ENCODE assay signal across 25 cellular contexts in the genomic region with DNA sequence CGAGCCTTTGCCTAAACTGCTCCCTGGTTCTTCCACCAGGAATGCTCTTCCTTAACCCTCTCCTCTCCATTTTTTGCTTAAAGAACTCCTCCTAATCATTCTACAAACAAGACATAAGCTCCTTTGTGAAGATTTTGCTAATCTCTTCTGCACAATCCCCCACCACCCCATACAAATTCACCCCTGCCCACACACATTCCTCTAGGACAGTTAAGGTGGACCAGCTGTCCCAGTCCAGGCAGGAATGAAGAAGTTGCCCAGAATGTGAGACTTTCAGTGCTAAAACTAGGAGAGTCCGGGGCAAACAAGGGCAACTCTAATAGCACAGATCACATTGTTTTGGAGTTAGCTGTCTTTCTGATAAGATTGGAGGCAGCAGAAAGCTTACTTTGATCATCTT.
"Had no signal": no experiment of that assay in that cellular context is flagged by ENCODE, and none has a peak within 500 bp of the region (broad histone marks: within the 10 kb centered on the region; RNA-seq: fewer than 3 reads in every experiment).

No MANE protein-coding gene starts in this region.

- H3K9me3 ChIP-seq: esophagus muscularis mucosa, heart right ventricle, left lung, lower lobe of right lung, ovary, psoas muscle, sigmoid colon, stomach, thyroid gland had no signal

- FAIRE-seq: astrocyte had no signal

- DNase-seq: activated CD4-positive, alpha-beta T cell treated with anti-CD3 and anti-CD28 coated beads for 36 hours; activated CD4-positive, alpha-beta T cell treated with anti-CD3 and anti-CD28 coated beads, Interleukin-2, amount 50 U/mL, for 4 hours; activated CD4-positive, CD25-positive, alpha-beta regulatory T cell; activated gamma-delta T cell; activated naive CD4-positive, alpha-beta T cell treated with anti-CD3 and anti-CD28 coated beads, Interleukin-2, amount 10 ng/mL, durations not matched to agents 7 days and 5 days; activated naive CD8-positive, alpha-beta T cell treated with anti-CD3 and anti-CD28 coated beads, Interleukin-2, amount 10 ng/mL, durations not matched to agents 7 days and 5 days; brain microvascular endothelial cell; foreskin keratinocyte; heart right ventricle; kidney glomerular epithelial cell; left lung; lower lobe of right lung; mesenchymal stem cell; ovary; psoas muscle; sigmoid colon; stimulated activated CD4-positive, alpha-beta T cell treated with anti-CD3 and anti-CD28 coated beads, Interleukin-15, amount 100 ng/mL, for 24 hours; stimulated activated CD4-positive, alpha-beta T cell treated with anti-CD3 and anti-CD28 coated beads, Interleukin-2, amount 100 ng/mL, for 24 hours; stimulated activated naive B cell treated with anti-CD40 and anti-IgM and Interleukin-4, amounts not matched to agents 10 μg/mL and 1 μg/mL and 100 μg/mL, for 72 hours; stomach; T-helper 2 cell; thyroid gland had no signal

- H3K27me3 ChIP-seq: esophagus muscularis mucosa, heart right ventricle, left lung, ovary, sigmoid colon, stomach, thyroid gland had no signal

- H3K4me1 ChIP-seq: foreskin keratinocyte had no signal

- H3K27ac Mint-ChIP-seq: activated CD4-positive, alpha-beta T cell treated with anti-CD3 and anti-CD28 coated beads for 36 hours; activated naive CD4-positive, alpha-beta T cell treated with anti-CD3 and anti-CD28 coated beads, Interleukin-2, amount 10 ng/mL, durations not matched to agents 7 days and 5 days; activated naive CD8-positive, alpha-beta T cell treated with anti-CD3 and anti-CD28 coated beads, Interleukin-2, amount 10 ng/mL, durations not matched to agents 7 days and 5 days; natural killer cell treated with Interleukin-12 subunit alpha and Interleukin-12 subunit beta and Interleukin-15 and Interleukin-18, amount 100 ng/mL, for 72 hours; stimulated activated naive B cell treated with anti-CD40 and anti-IgM and Interleukin-4, amounts not matched to agents 10 μg/mL and 1 μg/mL and 100 μg/mL, for 72 hours had no signal

- H3K9me3 Mint-ChIP-seq: activated naive CD4-positive, alpha-beta T cell treated with anti-CD3 and anti-CD28 coated beads, Interleukin-2, amount 10 ng/mL, durations not matched to agents 7 days and 5 days; activated naive CD8-positive, alpha-beta T cell treated with anti-CD3 and anti-CD28 coated beads, Interleukin-2, amount 10 ng/mL, durations not matched to agents 7 days and 5 days; natural killer cell treated with Interleukin-12 subunit alpha and Interleukin-12 subunit beta and Interleukin-15 and Interleukin-18, amount 100 ng/mL, for 72 hours; stimulated activated naive B cell treated with anti-CD40 and anti-IgM and Interleukin-4, amounts not matched to agents 10 μg/mL and 1 μg/mL and 100 μg/mL, for 72 hours had no signal

- H3K36me3 Mint-ChIP-seq: activated naive CD4-positive, alpha-beta T cell treated with anti-CD3 and anti-CD28 coated beads, Interleukin-2, amount 10 ng/mL, durations not matched to agents 7 days and 5 days; activated naive CD8-positive, alpha-beta T cell treated with anti-CD3 and anti-CD28 coated beads, Interleukin-2, amount 10 ng/mL, durations not matched to agents 7 days and 5 days; natural killer cell treated with Interleukin-12 subunit alpha and Interleukin-12 subunit beta and Interleukin-15 and Interleukin-18, amount 100 ng/mL, for 72 hours; stimulated activated naive B cell treated with anti-CD40 and anti-IgM and Interleukin-4, amounts not matched to agents 10 μg/mL and 1 μg/mL and 100 μg/mL, for 72 hours had no signal

- H3K4me3 ChIP-seq: esophagus muscularis mucosa, heart right ventricle, left lung, lower lobe of right lung, ovary, psoas muscle, sigmoid colon, stomach, thyroid gland had no signal

- H3K36me3 ChIP-seq: brain microvascular endothelial cell, esophagus muscularis mucosa, heart right ventricle, left lung, lower lobe of right lung, ovary, sigmoid colon, stomach, thyroid gland had no signal

- H3K27ac ChIP-seq: brain microvascular endothelial cell, foreskin keratinocyte, heart right ventricle, left lung, lower lobe of right lung, ovary, psoas muscle, sigmoid colon, stomach had no signal

- ATAC-seq: activated CD4-positive, alpha-beta T cell treated with anti-CD3 and anti-CD28 coated beads for 36 hours; foreskin keratinocyte; heart right ventricle; left lung; lower lobe of right lung; natural killer cell treated with Interleukin-12 subunit alpha and Interleukin-12 subunit beta and Interleukin-15 and Interleukin-18, amount 100 ng/mL, for 72 hours; psoas muscle; stimulated activated naive B cell treated with anti-CD40 and anti-IgM and Interleukin-4, amounts not matched to agents 10 μg/mL and 1 μg/mL and 100 μg/mL, for 72 hours had no signal

- H3K4me3 Mint-ChIP-seq: activated CD4-positive, alpha-beta T cell treated with anti-CD3 and anti-CD28 coated beads for 36 hours; activated naive CD4-positive, alpha-beta T cell treated with anti-CD3 and anti-CD28 coated beads, Interleukin-2, amount 10 ng/mL, durations not matched to agents 7 days and 5 days; activated naive CD8-positive, alpha-beta T cell treated with anti-CD3 and anti-CD28 coated beads, Interleukin-2, amount 10 ng/mL, durations not matched to agents 7 days and 5 days; natural killer cell treated with Interleukin-12 subunit alpha and Interleukin-12 subunit beta and Interleukin-15 and Interleukin-18, amount 100 ng/mL, for 72 hours; stimulated activated naive B cell treated with anti-CD40 and anti-IgM and Interleukin-4, amounts not matched to agents 10 μg/mL and 1 μg/mL and 100 μg/mL, for 72 hours had no signal

- H3K4me1 Mint-ChIP-seq: activated naive CD4-positive, alpha-beta T cell treated with anti-CD3 and anti-CD28 coated beads, Interleukin-2, amount 10 ng/mL, durations not matched to agents 7 days and 5 days; activated naive CD8-positive, alpha-beta T cell treated with anti-CD3 and anti-CD28 coated beads, Interleukin-2, amount 10 ng/mL, durations not matched to agents 7 days and 5 days had no signal
